Comparison of ENCODE assay signal across 11 cellular contexts in the genomic region with DNA sequence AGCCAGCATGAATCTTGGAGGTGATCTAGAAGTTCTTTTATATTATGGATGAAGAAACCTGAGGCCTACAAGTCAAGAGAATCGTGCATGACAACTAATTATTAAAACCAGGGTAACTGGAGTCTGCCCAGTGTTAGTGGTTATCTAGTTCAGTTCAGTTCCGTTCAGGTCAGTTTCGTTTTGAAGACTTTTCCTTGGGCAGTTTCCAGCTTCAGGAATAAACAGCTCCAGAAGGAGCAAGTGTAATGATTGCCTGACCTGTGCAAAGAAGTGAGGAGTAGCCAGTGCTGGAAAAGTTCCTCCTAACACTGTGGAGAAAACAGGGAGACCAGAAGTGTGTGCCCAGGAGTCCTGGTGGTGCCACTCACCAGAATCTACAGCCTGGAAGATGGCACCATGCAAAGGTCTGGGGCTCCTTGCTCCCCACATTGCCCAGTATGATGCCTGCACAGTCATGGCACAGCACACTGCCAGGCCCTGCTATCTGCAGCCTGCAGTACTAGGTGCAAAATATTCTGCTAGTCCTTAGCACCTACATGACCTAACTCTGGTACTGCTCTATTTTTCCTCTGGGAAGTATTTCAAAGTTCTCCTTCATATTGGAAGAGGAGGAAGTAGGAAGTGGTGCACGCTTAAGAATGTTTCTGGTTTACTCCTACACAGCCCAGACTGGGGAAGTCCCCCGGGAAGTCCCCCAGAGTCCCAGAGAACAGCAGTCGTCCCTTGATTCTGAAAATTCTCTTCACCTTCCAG.
DNase-seq lines count a peak whose midpoint lies in the region; ATAC-seq and TF ChIP-seq lines count a peak whose summit lies in the region.
"Had no signal": no experiment of that assay in that cellular context is flagged by ENCODE, and none has a peak within 500 bp of the region (broad histone marks: within the 10 kb centered on the region; RNA-seq: fewer than 3 reads in every experiment).

No MANE protein-coding gene starts in this region.

- no peak for TF ChIP-seq POLR2A in gastroesophageal sphincter (IDR thresholded peaks at IDR 0.05)

- no peaks in the 10 kb centered on the region for H4K20me1 ChIP-seq in OCI-LY3 (ENCODE audit: insufficient read depth, low read length)

- H3K9me3 ChIP-seq in OCI-LY3 (ENCODE audit: insufficient read depth, low read length) = no peaks in the 10 kb centered on the region
- H3K9me3 ChIP-seq in gastroesophageal sphincter = no peaks in the 10 kb centered on the region

- ATAC-seq in GM19438 (IDR thresholded peaks at IDR 0.05; ENCODE audit: low read depth, unreplicated experiment) (peak; percentile 75), gastroesophageal sphincter (no peak)
- ATAC-seq: HCT116 had no signal

- H3K4me3 ChIP-seq in OCI-LY3 (ENCODE audit: low read length) (peak overlapping the region; percentile 45; the same call in 1 of the 2 replicates), gastroesophageal sphincter (no peak overlapping the region), foreskin fibroblast (ENCODE audit: low read depth in 1 of 2, low read length in 2 of 2) (no peak overlapping the region)

- peak overlapping the region; percentile 35; the same call in 1 of the 2 replicates for H3K27ac ChIP-seq in OCI-LY3 (ENCODE audit: low read length)
- peak overlapping the region in 3 of 4 donors; percentile 49 to 60 (median 54) for H3K27ac ChIP-seq in gastroesophageal sphincter
- H3K27ac ChIP-seq: C4-2B had no signal

- whole genome bisulfite sequencing in gastroesophageal sphincter (ENCODE audit: low coverage in 1 of 2), 2 donors = 29 to 48% methylated on average over 3 of the region's 6 CpGs

- peak overlapping the region; percentile 9; the same call in 1 of the 2 replicates for H3K9ac ChIP-seq in OCI-LY3 (ENCODE audit: low read length)

- TF ChIP-seq CTCF in OCI-LY3 (IDR thresholded peaks at IDR 0.05; ENCODE audit: low read depth, low read length) = no peak
- no peak for TF ChIP-seq CTCF in gastroesophageal sphincter (IDR thresholded peaks at IDR 0.05)
- TF ChIP-seq CTCF in foreskin fibroblast (IDR thresholded peaks at IDR 0.05; ENCODE audit: low read depth, low read length) = no peak

- H2AFZ ChIP-seq in OCI-LY3 (ENCODE audit: low read depth, low read length) = peak overlapping the region; percentile 48

- H3K36me3 ChIP-seq in OCI-LY3 (replicated peaks; ENCODE audit: low read depth, low read length) (no peaks in the 10 kb centered on the region), gastroesophageal sphincter (no peaks in the 10 kb centered on the region)

- H3K27me3 ChIP-seq in OCI-LY3 (ENCODE audit: low read depth, low read length) (no peaks in the 10 kb centered on the region), gastroesophageal sphincter (no peaks in the 10 kb centered on the region)

- peak overlapping the region; percentile 65 for H3K4me2 ChIP-seq in OCI-LY3 (ENCODE audit: low read length)

- H3K4me1 ChIP-seq in OCI-LY3 (ENCODE audit: low read length) (peaks cover 15% of the 10 kb centered on the region), gastroesophageal sphincter (peaks cover 0 to 22% (median 6%) of the 10 kb centered on the region in 3 donors)

- TF ChIP-seq EP300 in gastroesophageal sphincter (IDR thresholded peaks at IDR 0.05) = no peak

- H3K79me2 ChIP-seq in OCI-LY3 (ENCODE audit: low read length) = no peaks in the 10 kb centered on the region

- peak; percentile 55 for DNase-seq in A172 (ENCODE audit: low spot score)
- DNase-seq in NCI-H69 (lab: John Stamatoyannopoulos, UW) = no peak
- no peak for DNase-seq in amniotic stem cell (lab: John Stamatoyannopoulos, UW)
- no peak for DNase-seq in cerebellum (ENCODE audit: low spot score)
- DNase-seq in foreskin fibroblast = no peak
- DNase-seq: NCI-H2171 had no signal
